In genomic region chr15:68418611-68419161, GRCh38 we compare ENCODE assay signal across 10 cellular contexts. TPM values are rescaled to one million over a fixed set of nuclear protein-coding genes. Genes with fewer than 3 reads are reported as not detected.
DNase-seq lines count a peak whose midpoint lies in the region; ATAC-seq, FAIRE-seq and TF ChIP-seq lines count a peak whose summit lies in the region.
"Had no signal": no experiment of that assay in that cellular context is flagged by ENCODE, and none has a peak within 500 bp of the region (broad histone marks: within the 10 kb centered on the region; RNA-seq: fewer than 3 reads in every experiment).

No MANE protein-coding gene starts in this region.

- H3K36me3 ChIP-seq in K562 (ENCODE audit: control insufficient read depth, insufficient read depth, low read length): no peaks in the 10 kb centered on the region
- H3K36me3 ChIP-seq in vagina: no peaks in the 10 kb centered on the region

- no peaks in the 10 kb centered on the region for H3K9me1 ChIP-seq in K562 (ENCODE audit: control insufficient read depth, insufficient read depth, low read length)

- TF ChIP-seq POLR2A in K562 (conservative IDR thresholded peaks at IDR 0.05) (no peak), vagina (IDR thresholded peaks at IDR 0.05) (no peak)

- TF ChIP-seq CTCF in K562 (IDR thresholded peaks at IDR 0.05 in 2 of 3, conservative IDR thresholded peaks at IDR 0.05 in 1 of 3; ENCODE audit: insufficient read depth in 2 of 3, low read depth in 1 of 3, low read length in 3 of 3): no peak
- no peak for TF ChIP-seq CTCF in vagina (IDR thresholded peaks at IDR 0.05)

- H3K79me2 ChIP-seq in K562 (ENCODE audit: control insufficient read depth, insufficient read depth, low read length): no peaks in the 10 kb centered on the region

- intact Hi-C loops in K562 (cut with micrococcal nuclease): no loop called here
- intact Hi-C loops in vagina (cut with DNase I): no loop called here

- H2AFZ ChIP-seq in K562 (ENCODE audit: low read depth, low read length): no peak overlapping the region

- no peak for TF ChIP-seq RAD21 in K562 (CRISPR knock-in tag; conservative IDR thresholded peaks at IDR 0.05 in 1 of 2, IDR thresholded peaks at IDR 0.05 in 1 of 2)

- no peak overlapping the region for H3K4me3 ChIP-seq in K562
- H3K4me3 ChIP-seq in vagina: no peak overlapping the region

- H3K27me3 ChIP-seq in K562 (ENCODE audit: control insufficient read depth in 2 of 2, insufficient read depth in 2 of 2, low read length in 2 of 2) (peaks cover 4 to 29% of the 10 kb centered on the region in 2 experiments; a peak in 4 of 5 replicates), vagina (no peaks in the 10 kb centered on the region)

- no peaks in the 10 kb centered on the region for H3K36me3 Mint-ChIP-seq in activated T-helper 17 cell treated with anti-CD3 and anti-CD28 coated beads, Interleukin-2, amount 50 U/mL, for 72 hours (ENCODE audit: low read depth)
- H3K36me3 Mint-ChIP-seq: naive thymus-derived CD8-positive, alpha-beta T cell had no signal

- POLR2A ChIA-PET in K562 (lab: Yijun Ruan, JAX): no interaction called here

- no peak overlapping the region for H3K27ac Mint-ChIP-seq in activated T-helper 17 cell treated with anti-CD3 and anti-CD28 coated beads, Interleukin-2, amount 50 U/mL, for 72 hours
- H3K27ac Mint-ChIP-seq: naive thymus-derived CD8-positive, alpha-beta T cell had no signal

- DNase-seq in activated effector memory CD4-positive, alpha-beta T cell treated with anti-CD3 and anti-CD28 coated beads, Interleukin-2, amount 50 U/mL, for 16 hours: peak; percentile 22
- no peak for DNase-seq in activated effector memory CD4-positive, alpha-beta T cell treated with Interleukin-2 at 50 U/mL for 16 hours
- DNase-seq in K562 (ENCODE audit: extremely low read depth in 1 of 4, low spot score in 3 of 4) (peak in 1 of 4 experiments; percentile 4), left kidney (ENCODE audit: low read depth, low spot score) (peak; percentile 74), vagina (ENCODE audit: extremely low spot score in 2 of 2) (peak in 1 of 2 donors; percentile 83), NAMALWA (ENCODE audit: low spot score) (no peak), CD1c-positive myeloid dendritic cell (ENCODE audit: extremely low spot score) (no peak)
- DNase-seq: T-helper 2 cell had no signal

- no peak for TF ChIP-seq EP300 in K562 (IDR thresholded peaks at IDR 0.05; ENCODE audit: low read length)

- H3K27ac ChIP-seq in K562 (ENCODE audit: extremely low read depth, low read depth, low read length) (no peak overlapping the region), vagina (peak overlapping the region; percentile 85)

- H3K9me3 Mint-ChIP-seq in activated T-helper 17 cell treated with anti-CD3 and anti-CD28 coated beads, Interleukin-2, amount 50 U/mL, for 72 hours: no peaks in the 10 kb centered on the region
- H3K9me3 Mint-ChIP-seq: naive thymus-derived CD8-positive, alpha-beta T cell had no signal

- H3K4me3 Mint-ChIP-seq in activated T-helper 17 cell treated with anti-CD3 and anti-CD28 coated beads, Interleukin-2, amount 50 U/mL, for 72 hours: no peak overlapping the region
- H3K4me3 Mint-ChIP-seq: naive thymus-derived CD8-positive, alpha-beta T cell had no signal

- H3K9ac ChIP-seq in K562 (ENCODE audit: insufficient read depth in 1 of 2, low read depth in 2 of 2, low read length in 2 of 2): no peak overlapping the region

- in situ Hi-C loops in K562 (cut with MboI): no loop called here

- peaks cover 0 to 14% of the 10 kb centered on the region in 2 experiments; a peak in 2 of 5 replicates for H3K4me1 ChIP-seq in K562 (replicated peaks in 1 of 2; ENCODE audit: control insufficient read depth in 2 of 2, insufficient read depth in 2 of 2, low read length in 2 of 2)
- H3K4me1 ChIP-seq in vagina: peaks cover 67% of the 10 kb centered on the region

- no peaks in the 10 kb centered on the region for H4K20me1 ChIP-seq in K562 (replicated peaks; ENCODE audit: control insufficient read depth, insufficient read depth, low read length)

- no peak for FAIRE-seq in K562 (lab: Jason Lieb, UNC)

- no peak overlapping the region for H3K4me2 ChIP-seq in K562 (ENCODE audit: insufficient read depth, low read length)

- peaks cover 3% of the 10 kb centered on the region for H3K27me3 Mint-ChIP-seq in activated T-helper 17 cell treated with anti-CD3 and anti-CD28 coated beads, Interleukin-2, amount 50 U/mL, for 72 hours

- no peaks in the 10 kb centered on the region for H3K9me3 ChIP-seq in K562 (replicated peaks; ENCODE audit: control insufficient read depth, insufficient read depth, low read depth, low read length)
- no peaks in the 10 kb centered on the region for H3K9me3 ChIP-seq in vagina

- no peak for ATAC-seq in K562
- ATAC-seq in activated T-helper 17 cell treated with anti-CD3 and anti-CD28 coated beads, Interleukin-2, amount 50 U/mL, for 72 hours (replicated peaks): no peak
- ATAC-seq: naive thymus-derived CD8-positive, alpha-beta T cell had no signal

- CTCF ChIA-PET in K562 (lab: Yijun Ruan, JAX; ENCODE audit: low intra/inter-chr PET ratio): no interaction called here

- WGBS in K562 (ENCODE audit: insufficient coverage, low coverage, missing lambda C conversion rate): 1% methylated on average over 6 of the region's 6 CpGs

- BruUV-seq in K562 (replicated peaks; lab: Mats Ljungman, UMichigan): no TSS peak

- H3K4me1 Mint-ChIP-seq in activated T-helper 17 cell treated with anti-CD3 and anti-CD28 coated beads, Interleukin-2, amount 50 U/mL, for 72 hours: no peaks in the 10 kb centered on the region

TF ChIP-seq in K562, 482 proteins besides CTCF, POLR2A, EP300 and RAD21:
- TF ChIP-seq NFIC (IDR thresholded peaks at IDR 0.05): 0 out of 2 replicates have a peak, but pooled peaks have one; percentile 11
- peak; percentile 22 for TF ChIP-seq MEIS2 (IDR thresholded peaks at IDR 0.05; ENCODE audit: partially characterized antibody)
- TF ChIP-seq ZNF224 (CRISPR knock-in tag; IDR thresholded peaks at IDR 0.05): no peak

RNA-seq across cellular contexts. Expression of gene ITGA11, which starts 13.3 kb away (rescaled TPM):
- not detected in 2 replicates for total RNA-seq in K562 (2011; cell fraction: chromatin; rRNA removed; ENCODE audit: low replicate concordance)
- total RNA-seq in K562 (2011; cell fraction: nucleolus; rRNA removed): not detected in 2 replicates
- not detected in 2 replicates for total RNA-seq in K562 (2011; cell fraction: nucleoplasm; rRNA removed)
- total RNA-seq in K562 (2014; rRNA removed) (not detected in 2 replicates), K562 (2014; rRNA removed; fragmentation: Illumina TruSeq; extraction: Trizol) (not detected in 2 replicates), K562 (2015; rRNA removed; fragmentation: Illumina TruSeq; extraction: Trizol) (not detected in 2 replicates), K562 (2021) (not detected in 2 replicates), vagina (15.5 TPM)
- polyA plus RNA-seq in K562 (2011; rRNA removed) (not detected in 2 replicates), K562 (2014; fragmentation: Illumina TruSeq; extraction: Trizol) (not detected in 2 replicates), K562 (2014; fragmentation: Nextera tagmentation; extraction: Ambion mirVana) (under 1 TPM in 1 of 2 experiments, not detected in 1; 0.01 TPM), K562 (2014; rRNA removed) (not detected in 2 replicates)
- not detected in 2 replicates for polyA plus RNA-seq in K562 (2011; cell fraction: cytosol; rRNA removed)
- polyA plus RNA-seq in K562 (2011; cell fraction: nucleus; rRNA removed): not detected in 2 replicates
- polyA plus RNA-seq in K562 (2012): 0.01 TPM in 2 replicates
- polyA minus RNA-seq in K562 (2011; rRNA and poly(A)+ RNA removed): not detected in 2 replicates
- not detected in 2 replicates for polyA minus RNA-seq in K562 (2011; cell fraction: cytosol; rRNA and poly(A)+ RNA removed)
- polyA minus RNA-seq in K562 (2011; cell fraction: nucleus; rRNA and poly(A)+ RNA removed): not detected in 2 replicates
- total RNA-seq in activated T-helper 17 cell treated with anti-CD3 and anti-CD28 coated beads, Interleukin-2, amount 50 U/mL, for 72 hours: 10 to 100 TPM in 1 of 2 donors, under 1 TPM in 1; 0.95 to 13.1 TPM

Comparison
In these comparisons a context has a peak if more than half of its experiments do, and no peak if none do; other contexts are left out.
1. DNase-seq: peak in activated effector memory CD4-positive, alpha-beta T cell treated with anti-CD3 and anti-CD28 coated beads, Interleukin-2, amount 50 U/mL, for 16 hours (single experiment) and left kidney (single experiment); none in activated effector memory CD4-positive, alpha-beta T cell treated with Interleukin-2 at 50 U/mL for 16 hours (single experiment), NAMALWA (single experiment) and CD1c-positive myeloid dendritic cell (single experiment).